In the genomic region with DNA sequence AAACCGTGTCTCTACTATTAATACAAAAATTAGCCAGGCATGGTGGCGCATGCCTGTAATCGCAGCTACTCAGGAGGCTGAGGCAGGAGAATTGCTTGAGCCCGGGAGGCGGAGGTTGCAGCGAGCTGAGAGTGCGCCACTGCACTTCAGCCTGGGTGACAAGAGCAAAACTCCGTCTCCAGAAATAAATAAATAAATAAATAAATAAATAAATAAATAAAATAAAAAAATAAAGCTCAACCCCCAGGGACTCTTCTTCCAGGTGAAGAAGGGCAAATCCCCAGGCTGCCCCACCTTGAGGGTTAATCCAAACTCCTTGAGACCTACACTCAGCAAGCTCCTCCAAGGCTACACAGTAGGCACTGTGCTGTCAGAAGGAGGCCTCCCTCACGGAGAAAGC, we compare ENCODE assay signal across 1 cellular context.
TF ChIP-seq lines count a peak whose summit lies in the region.

No MANE protein-coding gene starts in this region.

TF ChIP-seq in HEK293, 187 proteins besides CTCF, POLR2A, EP300 and RAD21 (continued from another document):
- TF ChIP-seq ZNF560 (tag by site-specific recombination; IDR thresholded peaks at IDR 0.05; ENCODE audit: borderline replicate concordance), result 0 out of 2 replicates have a peak, but pooled peaks have one; percentile 32
- TF ChIP-seq ZBTB8A (tag by site-specific recombination; IDR thresholded peaks at IDR 0.05), result 0 out of 2 replicates have a peak, but pooled peaks have one; percentile 19
- TF ChIP-seq ZNF394 (tag by site-specific recombination; IDR thresholded peaks at IDR 0.05; ENCODE audit: borderline replicate concordance), result peak; percentile 67; the same call in 1 of the 2 replicates
- peak; percentile 46 for TF ChIP-seq ZNF426 (tag by site-specific recombination; IDR thresholded peaks at IDR 0.05)
- peak; percentile 50; the same call in 1 of the 2 replicates for TF ChIP-seq ZNF555 (tag by site-specific recombination; conservative IDR thresholded peaks at IDR 0.05)
- TF ChIP-seq, protein P1, sequence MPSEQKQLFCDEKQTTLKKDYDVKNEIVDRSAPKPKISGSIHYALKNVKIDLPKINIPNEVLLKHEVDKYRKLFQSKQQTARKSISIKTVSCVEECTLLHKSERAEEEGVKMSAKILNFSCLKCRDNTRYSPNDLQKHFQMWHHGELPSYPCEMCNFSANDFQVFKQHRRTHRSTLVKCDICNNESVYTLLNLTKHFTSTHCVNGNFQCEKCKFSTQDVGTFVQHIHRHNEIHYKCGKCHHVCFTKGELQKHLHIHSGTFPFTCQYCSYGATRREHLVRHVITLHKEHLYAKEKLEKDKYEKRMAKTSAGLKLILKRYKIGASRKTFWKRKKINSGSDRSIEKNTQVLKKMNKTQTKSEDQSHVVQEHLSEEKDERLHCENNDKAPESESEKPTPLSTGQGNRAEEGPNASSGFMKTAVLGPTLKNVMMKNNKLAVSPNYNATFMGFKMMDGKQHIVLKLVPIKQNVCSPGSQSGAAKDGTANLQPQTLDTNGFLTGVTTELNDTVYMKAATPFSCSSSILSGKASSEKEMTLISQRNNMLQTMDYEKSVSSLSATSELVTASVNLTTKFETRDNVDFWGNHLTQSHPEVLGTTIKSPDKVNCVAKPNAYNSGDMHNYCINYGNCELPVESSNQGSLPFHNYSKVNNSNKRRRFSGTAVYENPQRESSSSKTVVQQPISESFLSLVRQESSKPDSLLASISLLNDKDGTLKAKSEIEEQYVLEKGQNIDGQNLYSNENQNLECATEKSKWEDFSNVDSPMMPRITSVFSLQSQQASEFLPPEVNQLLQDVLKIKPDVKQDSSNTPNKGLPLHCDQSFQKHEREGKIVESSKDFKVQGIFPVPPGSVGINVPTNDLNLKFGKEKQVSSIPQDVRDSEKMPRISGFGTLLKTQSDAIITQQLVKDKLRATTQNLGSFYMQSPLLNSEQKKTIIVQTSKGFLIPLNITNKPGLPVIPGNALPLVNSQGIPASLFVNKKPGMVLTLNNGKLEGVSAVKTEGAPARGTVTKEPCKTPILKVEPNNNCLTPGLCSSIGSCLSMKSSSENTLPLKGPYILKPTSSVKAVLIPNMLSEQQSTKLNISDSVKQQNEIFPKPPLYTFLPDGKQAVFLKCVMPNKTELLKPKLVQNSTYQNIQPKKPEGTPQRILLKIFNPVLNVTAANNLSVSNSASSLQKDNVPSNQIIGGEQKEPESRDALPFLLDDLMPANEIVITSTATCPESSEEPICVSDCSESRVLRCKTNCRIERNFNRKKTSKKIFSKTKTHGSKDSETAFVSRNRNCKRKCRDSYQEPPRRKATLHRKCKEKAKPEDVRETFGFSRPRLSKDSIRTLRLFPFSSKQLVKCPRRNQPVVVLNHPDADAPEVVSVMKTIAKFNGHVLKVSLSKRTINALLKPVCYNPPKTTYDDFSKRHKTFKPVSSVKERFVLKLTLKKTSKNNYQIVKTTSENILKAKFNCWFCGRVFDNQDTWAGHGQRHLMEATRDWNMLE (tag by site-specific recombination; conservative IDR thresholded peaks at IDR 0.05; ENCODE audit: low read depth), result peak; percentile 71
- TF ChIP-seq ZNF654 (tag by site-specific recombination; IDR thresholded peaks at IDR 0.05; ENCODE audit: low read depth), result 0 out of 2 replicates have a peak, but pooled peaks have one; percentile 20
- TF ChIP-seq ZNF140 (tag by site-specific recombination; IDR thresholded peaks at IDR 0.05), result 0 out of 2 replicates have a peak, but pooled peaks have one; percentile 3
